Comparison of ENCODE assay signal across 8 cellular contexts in the genomic region with DNA sequence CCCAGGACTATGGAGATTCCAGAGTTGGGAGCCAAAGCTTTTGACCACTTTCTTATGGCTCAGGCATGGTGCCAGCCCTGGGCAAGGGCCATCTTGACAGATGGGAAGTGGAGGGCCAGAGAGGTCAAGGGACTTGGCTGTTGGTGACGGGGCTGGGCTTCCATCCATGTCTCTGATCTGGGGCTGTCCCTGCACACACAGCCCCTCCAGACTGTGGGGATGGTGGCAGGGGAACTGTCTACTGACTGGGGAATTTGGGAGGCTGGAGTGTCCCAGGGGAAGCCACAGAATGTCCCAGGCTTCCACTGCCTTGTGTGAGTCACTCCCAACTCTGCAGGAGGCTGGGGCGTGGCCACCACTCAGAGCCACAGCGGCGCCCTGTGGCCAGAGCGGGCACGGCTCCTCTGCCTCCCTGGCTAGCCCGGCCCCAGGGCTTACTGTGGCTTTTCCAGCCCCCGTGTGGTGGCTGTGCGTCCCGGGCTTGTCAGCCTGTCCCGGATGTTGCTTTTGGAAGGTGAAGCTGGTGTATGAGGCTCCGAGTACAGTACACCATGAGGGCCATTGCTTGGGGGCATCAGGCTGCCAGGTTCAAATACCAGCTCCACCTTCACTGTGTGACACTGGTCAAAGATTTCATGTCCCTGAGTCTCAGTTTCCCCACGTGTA. TPM values are rescaled to one million over a fixed set of nuclear protein-coding genes. Genes with fewer than 3 reads are reported as not detected.
DNase-seq lines count a peak whose midpoint lies in the region; ATAC-seq, FAIRE-seq and TF ChIP-seq lines count a peak whose summit lies in the region.

No MANE protein-coding gene starts in this region.

- H3K4me3 ChIP-seq in Loucy (ENCODE audit: low read length, poor library complexity, severe bottlenecking) (no peak overlapping the region), right atrium auricular region (no peak overlapping the region), rectal smooth muscle tissue (ENCODE audit: low read length) (no peak overlapping the region)

- H3K9me3 Mint-ChIP-seq in Calu3 (ENCODE audit: low read depth, unreplicated experiment) = no peaks in the 10 kb centered on the region

- H3K27me3 ChIP-seq in Loucy (ENCODE audit: insufficient read depth, low read length, poor library complexity, severe bottlenecking) = no peaks in the 10 kb centered on the region
- no peaks in the 10 kb centered on the region for H3K27me3 ChIP-seq in right atrium auricular region
- no peaks in the 10 kb centered on the region for H3K27me3 ChIP-seq in rectal smooth muscle tissue (ENCODE audit: control insufficient read depth, insufficient read depth, low read length)

- H3F3A ChIP-seq in Loucy (ENCODE audit: low read depth) = no peaks in the 10 kb centered on the region

- H2AFZ ChIP-seq in Loucy (ENCODE audit: low read length) = peak overlapping the region; percentile 6; the same call in 1 of the 2 replicates

- no peaks in the 10 kb centered on the region for H3K79me2 ChIP-seq in Loucy (ENCODE audit: insufficient read depth, low read length)

- H3K27ac ChIP-seq in right atrium auricular region (peak overlapping the region; percentile 36 to 58), rectal smooth muscle tissue (ENCODE audit: low read depth, low read length) (peak overlapping the region; percentile 84)

- H4K20me1 ChIP-seq in Loucy (ENCODE audit: insufficient read depth, low read length, poor library complexity, severe bottlenecking) = no peaks in the 10 kb centered on the region

- H3K4me3 Mint-ChIP-seq in Calu3 (ENCODE audit: low read depth, unreplicated experiment) (no peak overlapping the region), T-helper 17 cell (no peak overlapping the region)

- H3K4me1 ChIP-seq in Loucy (ENCODE audit: insufficient read depth, low read length, poor library complexity, severe bottlenecking) = peaks cover 3% of the 10 kb centered on the region
- peaks cover 0 to 29% of the 10 kb centered on the region in 2 donors for H3K4me1 ChIP-seq in right atrium auricular region
- H3K4me1 ChIP-seq in rectal smooth muscle tissue (ENCODE audit: control insufficient read depth, insufficient read depth, low read length) = peaks cover 9% of the 10 kb centered on the region

- BruUV-seq in Calu3 (replicated peaks; lab: Mats Ljungman, UMichigan) = no TSS peak

- H3K4me2 ChIP-seq in Loucy (ENCODE audit: low read depth, low read length, poor library complexity, severe bottlenecking) = peak overlapping the region; percentile 26

- peak; percentile 94 for TF ChIP-seq CTCF in Calu3 (IDR thresholded peaks at IDR 0.05; ENCODE audit: unreplicated experiment)
- peak; percentile 89 for TF ChIP-seq CTCF in Loucy (conservative IDR thresholded peaks at IDR 0.05; ENCODE audit: low read length)
- peak; percentile 90 to 96 for TF ChIP-seq CTCF in right atrium auricular region (IDR thresholded peaks at IDR 0.05)

- peak; percentile 73 for FAIRE-seq in urothelium cell line (lab: Jason Lieb, UNC)

- peak overlapping the region; percentile 63 for H3K27ac Mint-ChIP-seq in Calu3 (ENCODE audit: unreplicated experiment)
- no peak overlapping the region for H3K27ac Mint-ChIP-seq in T-helper 17 cell

- H3K4me1 Mint-ChIP-seq in Calu3 (ENCODE audit: low read depth, unreplicated experiment) = peaks cover 17% of the 10 kb centered on the region
- H3K4me1 Mint-ChIP-seq in T-helper 17 cell = peaks cover 8% of the 10 kb centered on the region

- H3K9ac ChIP-seq in Loucy (ENCODE audit: low read depth, low read length, poor library complexity, severe bottlenecking) (no peak overlapping the region), rectal smooth muscle tissue (ENCODE audit: low read length) (peak overlapping the region; percentile 34)

- H3K36me3 Mint-ChIP-seq in Calu3 (ENCODE audit: insufficient read depth, unreplicated experiment) (peaks cover 64% of the 10 kb centered on the region), T-helper 17 cell (ENCODE audit: low read depth) (no peaks in the 10 kb centered on the region)

- no peaks in the 10 kb centered on the region for H3K27me3 Mint-ChIP-seq in Calu3 (ENCODE audit: unreplicated experiment)
- no peaks in the 10 kb centered on the region for H3K27me3 Mint-ChIP-seq in T-helper 17 cell

- peak; percentile 56 for ATAC-seq in GM21447 (IDR thresholded peaks at IDR 0.05; ENCODE audit: unreplicated experiment)
- ATAC-seq in T-helper 17 cell = peak; percentile 100

- H3K9me2 ChIP-seq in Loucy (replicated peaks; ENCODE audit: low read depth, low read length) = no peaks in the 10 kb centered on the region

- peaks cover 13% of the 10 kb centered on the region; the same call in 1 of the 2 replicates for H3K36me3 ChIP-seq in Loucy (ENCODE audit: insufficient read depth, low read length)
- H3K36me3 ChIP-seq in right atrium auricular region = peaks cover 28% of the 10 kb centered on the region
- peaks cover 37% of the 10 kb centered on the region for H3K36me3 ChIP-seq in rectal smooth muscle tissue (ENCODE audit: control insufficient read depth, insufficient read depth, low read length)

- peak; percentile 97 for DNase-seq in Calu3
- peak; percentile 65 to 79 (median 66) for DNase-seq in T-helper 17 cell
- peak in 54 of 56 donors; percentile 10 to 88 (median 61) for DNase-seq in amygdala (lab: John Stamatoyannopoulos, UW)
- peak; percentile 91 for DNase-seq in right atrium auricular region (ENCODE audit: low spot score)
- DNase-seq in urothelium cell line (ENCODE audit: low spot score) = peak; percentile 98

- H3K9me3 ChIP-seq in Loucy (ENCODE audit: insufficient read depth, low read depth, low read length) (no peaks in the 10 kb centered on the region), T-helper 17 cell (ENCODE audit: control insufficient read depth, low read length, poor library complexity, severe bottlenecking) (no peaks in the 10 kb centered on the region), right atrium auricular region (no peaks in the 10 kb centered on the region)

- intact Hi-C loops in Calu3 (cut with micrococcal nuclease; ENCODE audit: unreplicated experiment) = loop anchor here (5.0 kb wide), 1 partner anchor 37 kb away; no protein-coding TSS in a partner anchor

- CTCF ChIA-PET in Calu3 (lab: Charles Lee) = interaction anchor here (0.9 to 1.2 kb wide), 2 partner anchors 20 to 28 kb away, joined by 3 to 5 read pairs; a partner anchor contains a TSS

RNA-seq across cellular contexts. Expression of a gene that starts 19.6 kb away (rescaled TPM):
- total RNA-seq in Calu3 (2022) (0.52 and 0.69 TPM in 2 replicates), T-helper 17 cell (not detected), right atrium auricular region (under 1 TPM in 1 of 2 donors, not detected in 1; 0.39 TPM)

RNA-seq across cellular contexts. Expression of a gene that starts 19.7 kb away (rescaled TPM):
- total RNA-seq in Calu3 (2022) (105 and 111 TPM in 2 replicates), T-helper 17 cell (10 to 100 TPM; 25.9 to 27.7 TPM), right atrium auricular region (10 to 100 TPM; 53.2 to 62.1 TPM)

RNA-seq across cellular contexts. Expression of a gene that starts 27.7 kb away (rescaled TPM):
- 60.7 and 69.7 TPM in 2 replicates for total RNA-seq in Calu3 (2022)
- total RNA-seq in T-helper 17 cell = 10 to 100 TPM; 19.2 to 21.9 TPM
- 10 to 100 TPM; 16.9 TPM for total RNA-seq in right atrium auricular region

RNA-seq across cellular contexts. Expression of a gene that starts 50.5 kb away (rescaled TPM):
- total RNA-seq in Calu3 (2022) (not detected in 2 replicates), T-helper 17 cell (not detected), right atrium auricular region (1 to 10 TPM; 1.5 to 7.0 TPM)
